ENCODE assay signal across 19 cellular contexts in genomic region chr17:38654411-38655398, GRCh38. TPM values are rescaled to one million over a fixed set of nuclear protein-coding genes. Genes with fewer than 3 reads are reported as not detected.
DNase-seq lines count a peak whose midpoint lies in the region; ATAC-seq and TF ChIP-seq lines count a peak whose summit lies in the region.
"Had no signal": no experiment of that assay in that cellular context is flagged by ENCODE, and none has a peak within 500 bp of the region (broad histone marks: within the 10 kb centered on the region; RNA-seq: fewer than 3 reads in every experiment).

No MANE protein-coding gene starts in this region.

- no peaks in the 10 kb centered on the region for H3K36me3 Mint-ChIP-seq in activated T-helper 17 cell treated with anti-CD3 and anti-CD28 coated beads, Interleukin-2, amount 50 U/mL, for 72 hours (ENCODE audit: low read depth)
- H3K36me3 Mint-ChIP-seq in activated naive CD4-positive, alpha-beta T cell treated with anti-CD3 and anti-CD28 coated beads, Interleukin-2, amount 10 ng/mL, durations not matched to agents 7 days and 5 days = no peaks in the 10 kb centered on the region
- H3K36me3 Mint-ChIP-seq: CD4-positive, alpha-beta memory T cell had no signal

- H3K9me3 Mint-ChIP-seq in activated T-helper 17 cell treated with anti-CD3 and anti-CD28 coated beads, Interleukin-2, amount 50 U/mL, for 72 hours = no peaks in the 10 kb centered on the region
- no peaks in the 10 kb centered on the region for H3K9me3 Mint-ChIP-seq in activated naive CD4-positive, alpha-beta T cell treated with anti-CD3 and anti-CD28 coated beads, Interleukin-2, amount 10 ng/mL, durations not matched to agents 7 days and 5 days
- H3K9me3 Mint-ChIP-seq: activated T-helper 1 cell treated with anti-CD3 and anti-CD28 coated beads, Interleukin-12 subunit alpha, Interleukin-12 subunit beta, Interleukin-2, Interleukin-4 antibody, amounts not matched to agents 30 ng/mL and 10 ng/mL and 1 ng/mL, durations not matched to agents 14 hours and 24 hours and 36 hours; CD4-positive, alpha-beta memory T cell had no signal

- TF ChIP-seq POLR2A in spleen (IDR thresholded peaks at IDR 0.05) = no peak

- H3K27me3 Mint-ChIP-seq in activated T-helper 17 cell treated with anti-CD3 and anti-CD28 coated beads, Interleukin-2, amount 50 U/mL, for 72 hours = peaks cover 29% of the 10 kb centered on the region
- H3K27me3 Mint-ChIP-seq in activated naive CD4-positive, alpha-beta T cell treated with anti-CD3 and anti-CD28 coated beads, Interleukin-2, amount 10 ng/mL, durations not matched to agents 7 days and 5 days = peaks cover 67% of the 10 kb centered on the region

- H3K9ac ChIP-seq in mesendoderm (ENCODE audit: low read length) = no peak overlapping the region

- H2AK5ac ChIP-seq in mesendoderm (ENCODE audit: low read length) = no peak overlapping the region

- H3K36me3 ChIP-seq in spleen = no peaks in the 10 kb centered on the region
- H3K36me3 ChIP-seq in mesendoderm (ENCODE audit: control insufficient read depth, insufficient read depth, low read length) = no peaks in the 10 kb centered on the region
- H3K36me3 ChIP-seq: brain microvascular endothelial cell, right atrium auricular region, suprapubic skin had no signal

- peaks cover 0 to 31% (median 6%) of the 10 kb centered on the region in 6 donors for H3K4me1 ChIP-seq in spleen
- H3K4me1 ChIP-seq in mesendoderm (ENCODE audit: control insufficient read depth, low read depth, low read length) = no peaks in the 10 kb centered on the region

- H4K5ac ChIP-seq in mesendoderm (ENCODE audit: low read length) = no peak overlapping the region

- H3K18ac ChIP-seq in mesendoderm (ENCODE audit: low read length) = no peak overlapping the region

- no peak overlapping the region for H3K27ac Mint-ChIP-seq in activated T-helper 17 cell treated with anti-CD3 and anti-CD28 coated beads, Interleukin-2, amount 50 U/mL, for 72 hours
- H3K27ac Mint-ChIP-seq in activated naive CD4-positive, alpha-beta T cell treated with anti-CD3 and anti-CD28 coated beads, Interleukin-2, amount 10 ng/mL, durations not matched to agents 7 days and 5 days = no peak overlapping the region
- H3K27ac Mint-ChIP-seq: activated T-helper 1 cell treated with anti-CD3 and anti-CD28 coated beads, Interleukin-12 subunit alpha, Interleukin-12 subunit beta, Interleukin-2, Interleukin-4 antibody, amounts not matched to agents 30 ng/mL and 10 ng/mL and 1 ng/mL, durations not matched to agents 14 hours and 24 hours and 36 hours; CD4-positive, alpha-beta memory T cell had no signal

- no peaks in the 10 kb centered on the region for H3K9me3 ChIP-seq in spleen
- H3K9me3 ChIP-seq: right atrium auricular region, suprapubic skin had no signal

- H3K4me3 Mint-ChIP-seq in activated T-helper 17 cell treated with anti-CD3 and anti-CD28 coated beads, Interleukin-2, amount 50 U/mL, for 72 hours = peak overlapping the region; percentile 48
- H3K4me3 Mint-ChIP-seq in activated naive CD4-positive, alpha-beta T cell treated with anti-CD3 and anti-CD28 coated beads, Interleukin-2, amount 10 ng/mL, durations not matched to agents 7 days and 5 days = no peak overlapping the region
- H3K4me3 Mint-ChIP-seq: activated T-helper 1 cell treated with anti-CD3 and anti-CD28 coated beads, Interleukin-12 subunit alpha, Interleukin-12 subunit beta, Interleukin-2, Interleukin-4 antibody, amounts not matched to agents 30 ng/mL and 10 ng/mL and 1 ng/mL, durations not matched to agents 14 hours and 24 hours and 36 hours had no signal

- no peaks in the 10 kb centered on the region for H3K79me2 ChIP-seq in mesendoderm (ENCODE audit: control insufficient read depth, insufficient read depth, low read length)

- no peak overlapping the region for H3K56ac ChIP-seq in mesendoderm (ENCODE audit: low read length)

- H3K27ac ChIP-seq in spleen = peak overlapping the region in 1 of 8 donors; percentile 13
- H3K27ac ChIP-seq in mesendoderm (ENCODE audit: low read depth, low read length) = no peak overlapping the region
- H3K27ac ChIP-seq: brain microvascular endothelial cell, right atrium auricular region, suprapubic skin, VCaP had no signal

- no peak for TF ChIP-seq CTCF in GM12865 (IDR thresholded peaks at IDR 0.05; ENCODE audit: insufficient read depth, low read depth, low read length, missing control alignments)
- no peak for TF ChIP-seq CTCF in spleen (IDR thresholded peaks at IDR 0.05 in 8 of 11, conservative IDR thresholded peaks at IDR 0.05 in 3 of 11)

- H2BK5ac ChIP-seq in mesendoderm (ENCODE audit: low read length) = no peak overlapping the region

- no peaks in the 10 kb centered on the region for H3K79me1 ChIP-seq in mesendoderm (ENCODE audit: low read length)

- no peak overlapping the region for H4K8ac ChIP-seq in mesendoderm (ENCODE audit: low read depth, low read length)

- intact Hi-C loops in spleen (cut with DNase I; ENCODE audit: low total_unique reads) = no loop called here

- peak overlapping the region; percentile 33 for H3K4me3 ChIP-seq in GM12865 (ENCODE audit: low read depth, low read length)
- no peak overlapping the region for H3K4me3 ChIP-seq in spleen
- H3K4me3 ChIP-seq in mesendoderm (ENCODE audit: low read length) = no peak overlapping the region
- H3K4me3 ChIP-seq: right atrium auricular region, suprapubic skin had no signal

- WGBS in spleen, 5 donors = 32 to 50% (median 44%) methylated on average over 21 of the region's 21 CpGs
- WGBS in mesendoderm (ENCODE audit: extremely low coverage, insufficient coverage, low lambda C conversion rate) = no CpG with 5 or more reads among the region's 21 CpGs

- peaks cover 0 to 66% (median 18%) of the 10 kb centered on the region in 7 donors for H3K27me3 ChIP-seq in spleen (replicated peaks in 1 of 7)
- H3K27me3 ChIP-seq in mesendoderm (ENCODE audit: insufficient read depth, low read length, poor library complexity) = no peaks in the 10 kb centered on the region
- H3K27me3 ChIP-seq: right atrium auricular region had no signal

- DNase-seq in GM12865 (ENCODE audit: low read depth) (peak; percentile 87), spleen (peak; percentile 44), mesendoderm (no peak), NCI-H526 treated with DMSO at 0.1 percent for 48 hours (lab: John Stamatoyannopoulos, UW) (no peak)
- no peak for DNase-seq in activated naive CD4-positive, alpha-beta T cell treated with anti-CD3 and anti-CD28 coated beads, Interleukin-2, amount 10 ng/mL, durations not matched to agents 7 days and 5 days
- DNase-seq in stimulated activated CD4-positive, alpha-beta T cell treated with anti-CD3 and anti-CD28 coated beads, Interleukin-12 subunit alpha, Interleukin-12 subunit beta, amount 100 ng/mL, for 4 hours = no peak
- DNase-seq: brain microvascular endothelial cell; CD4-positive, alpha-beta memory T cell; effector CD8-positive, alpha-beta T cell; IMR-90; NCI-H1436 treated with DMSO at 0.1 percent for 48 hours; NCI-H748 treated with DMSO at 0.1 percent for 48 hours; SHP77 treated with DMSO at 0.1 percent for 48 hours had no signal

- H3K4ac ChIP-seq in mesendoderm (ENCODE audit: low read depth, low read length) = no peak overlapping the region

- CTCF ChIA-PET in activated naive CD4-positive, alpha-beta T cell treated with anti-CD3 and anti-CD28 coated beads, Interleukin-2, amount 10 ng/mL, durations not matched to agents 7 days and 5 days (lab: Charles Lee) = interaction anchor here (1.3 to 3.1 kb wide), 4 partner anchors 9 to 97 kb away, joined by 3 to 16 read pairs (median 4); no protein-coding TSS in a partner anchor

- H2BK15ac ChIP-seq in mesendoderm (replicated peaks; ENCODE audit: low read depth) = no peak overlapping the region

- no peak overlapping the region for H2BK120ac ChIP-seq in mesendoderm (ENCODE audit: low read depth, low read length)

- H3K4me1 Mint-ChIP-seq in activated T-helper 17 cell treated with anti-CD3 and anti-CD28 coated beads, Interleukin-2, amount 50 U/mL, for 72 hours = no peaks in the 10 kb centered on the region
- peaks cover 6% of the 10 kb centered on the region for H3K4me1 Mint-ChIP-seq in activated naive CD4-positive, alpha-beta T cell treated with anti-CD3 and anti-CD28 coated beads, Interleukin-2, amount 10 ng/mL, durations not matched to agents 7 days and 5 days

- H3K4me2 ChIP-seq in mesendoderm (ENCODE audit: low read length) = no peak overlapping the region

- no peak overlapping the region for H3K23ac ChIP-seq in mesendoderm (ENCODE audit: low read length)

- peak; percentile 43 for ATAC-seq in GM21786 (IDR thresholded peaks at IDR 0.05; ENCODE audit: unreplicated experiment)
- ATAC-seq in activated T-helper 17 cell treated with anti-CD3 and anti-CD28 coated beads, Interleukin-2, amount 50 U/mL, for 72 hours (replicated peaks) = peak; percentile 52

RNA-seq across cellular contexts. Expression of gene EPOP, which starts 20.1 kb away (rescaled TPM):
- 10 to 100 TPM; 29.6 to 39.1 TPM for total RNA-seq in activated T-helper 17 cell treated with anti-CD3 and anti-CD28 coated beads, Interleukin-2, amount 50 U/mL, for 72 hours
- 1 to 10 TPM in 6 of 7 donors, under 1 TPM in 1; 0.51 to 6.4 (median 2.2) TPM for total RNA-seq in spleen
- 1 to 10 TPM; 1.5 to 3.5 (median 3.1) TPM for polyA plus RNA-seq in spleen
- 1.3 TPM for polyA plus RNA-seq in mesendoderm (2013, experiment 1 of 2)
- polyA plus RNA-seq in mesendoderm (2013, experiment 2 of 2) = 1.3 TPM
- polyA plus RNA-seq: CD4-positive, alpha-beta memory T cell had no signal

RNA-seq across cellular contexts. Expression of gene SRCIN1, which starts 49.0 kb away (rescaled TPM):
- under 1 TPM in 1 of 2 donors, not detected in 1; 0.71 TPM for total RNA-seq in activated T-helper 17 cell treated with anti-CD3 and anti-CD28 coated beads, Interleukin-2, amount 50 U/mL, for 72 hours
- 1 to 10 TPM in 4 of 7 donors, under 1 TPM in 3; 0.32 to 3.5 (median 2.1) TPM for total RNA-seq in spleen
- polyA plus RNA-seq in spleen = 1 to 10 TPM in 1 of 3 donors, under 1 TPM in 2; 0.41 to 2.5 (median 0.98) TPM
- polyA plus RNA-seq in mesendoderm (2013, experiment 1 of 2) = 1.5 TPM
- 0.97 TPM for polyA plus RNA-seq in mesendoderm (2013, experiment 2 of 2)
- total RNA-seq: IMR-90 had no signal
- polyA plus RNA-seq: CD4-positive, alpha-beta memory T cell; IMR-90 had no signal

RNA-seq across cellular contexts. Expression of gene MLLT6, which starts 50.4 kb away (rescaled TPM):
- total RNA-seq in activated T-helper 17 cell treated with anti-CD3 and anti-CD28 coated beads, Interleukin-2, amount 50 U/mL, for 72 hours = 100 to 1,000 TPM; 232 to 395 TPM
- total RNA-seq in spleen = 100 to 1,000 TPM; 112 to 244 (median 183) TPM
- 100 to 1,000 TPM in 1 of 3 donors, 10 to 100 TPM in 2; 27.3 to 124 (median 35.5) TPM for polyA plus RNA-seq in spleen
- 5.4 TPM for polyA plus RNA-seq in mesendoderm (2013, experiment 1 of 2)
- polyA plus RNA-seq in mesendoderm (2013, experiment 2 of 2) = 5.4 TPM

Comparison
In these comparisons a context has a peak if more than half of its experiments do, and no peak if none do; other contexts are left out.
1. DNase-seq: peak in GM12865 (single experiment) and spleen (single experiment); none in activated naive CD4-positive, alpha-beta T cell treated with anti-CD3 and anti-CD28 coated beads, Interleukin-2, amount 10 ng/mL, durations not matched to agents 7 days and 5 days (single experiment), mesendoderm (single experiment), stimulated activated CD4-positive, alpha-beta T cell treated with anti-CD3 and anti-CD28 coated beads, Interleukin-12 subunit alpha, Interleukin-12 subunit beta, amount 100 ng/mL, for 4 hours (single experiment) and NCI-H526 treated with DMSO at 0.1 percent for 48 hours (single experiment).
2. RNA of gene EPOP, which starts 20.1 kb away (total RNA-seq): 29.6 to 39.1 TPM in activated T-helper 17 cell treated with anti-CD3 and anti-CD28 coated beads, Interleukin-2, amount 50 U/mL, for 72 hours; 0.51 to 6.4 TPM in spleen; every median in the first group is over 4 times any median in the second.